Comparison of ENCODE assay signal across 11 cellular contexts in genomic region chr5:3417376-3417943, GRCh38.
"Had no signal": no experiment of that assay in that cellular context is flagged by ENCODE, and none has a peak within 500 bp of the region (broad histone marks: within the 10 kb centered on the region; RNA-seq: fewer than 3 reads in every experiment).

No MANE protein-coding gene starts in this region.

- H3K4me1 Mint-ChIP-seq: T-helper 17 cell had no signal

- H3K27me3 Mint-ChIP-seq: natural killer cell treated with Interleukin-12 subunit alpha and Interleukin-12 subunit beta and Interleukin-15 and Interleukin-18, amount 100 ng/mL, for 72 hours; T-helper 17 cell had no signal

- H3K27ac ChIP-seq: left lung, upper lobe of right lung had no signal

- H3K36me3 ChIP-seq: left lung, upper lobe of right lung had no signal

- H3K4me3 ChIP-seq: left lung, upper lobe of right lung had no signal

- H3K27me3 ChIP-seq: left lung, upper lobe of right lung had no signal

- ATAC-seq: activated naive CD4-positive, alpha-beta T cell treated with anti-CD3 and anti-CD28 coated beads, Interleukin-2, amount 50 U/mL, for 72 hours; left lung; natural killer cell treated with Interleukin-12 subunit alpha and Interleukin-12 subunit beta and Interleukin-15 and Interleukin-18, amount 100 ng/mL, for 72 hours; T-helper 17 cell; upper lobe of right lung had no signal

- H3K4me3 Mint-ChIP-seq: brain; natural killer cell treated with Interleukin-12 subunit alpha and Interleukin-12 subunit beta and Interleukin-15 and Interleukin-18, amount 100 ng/mL, for 72 hours; T-helper 17 cell had no signal

- H3K9me3 ChIP-seq: upper lobe of right lung had no signal

- H3K4me1 ChIP-seq: left lung, upper lobe of right lung had no signal

- DNase-seq: activated CD4-positive, alpha-beta T cell treated with anti-CD3 and anti-CD28 coated beads, Interleukin-2, amount 50 U/mL, for 1 hour; amniotic stem cell; hippocampal formation; left lung; stimulated activated CD4-positive, alpha-beta T cell treated with anti-CD3 and anti-CD28 coated beads, Interleukin-2, amount 100 ng/mL, for 48 hours; stimulated activated naive CD4-positive, alpha-beta T cell treated with Interleukin-2 at 50 U/mL for 16 hours; T-helper 17 cell; upper lobe of right lung had no signal

- H3K36me3 Mint-ChIP-seq: brain had no signal

- H3K27ac Mint-ChIP-seq: activated naive CD4-positive, alpha-beta T cell treated with anti-CD3 and anti-CD28 coated beads, Interleukin-2, amount 50 U/mL, for 72 hours; brain; natural killer cell treated with Interleukin-12 subunit alpha and Interleukin-12 subunit beta and Interleukin-15 and Interleukin-18, amount 100 ng/mL, for 72 hours; T-helper 17 cell had no signal
